In genomic region chr4:183326387-183326786, GRCh38 we compare ENCODE assay signal across 3 cellular contexts.
TF ChIP-seq lines count a peak whose summit lies in the region.

No MANE protein-coding gene starts in this region.

TF ChIP-seq in HEK293, 187 proteins besides CTCF, POLR2A, EP300 and RAD21:
- TF ChIP-seq SETDB1 (IDR thresholded peaks at IDR 0.05; ENCODE audit: insufficient read length, low read length), result peak; percentile 88

TF ChIP-seq in K562, 482 proteins besides CTCF, POLR2A, EP300 and RAD21:
- peak; percentile 93 for TF ChIP-seq ZNF431 (CRISPR knock-in tag; IDR thresholded peaks at IDR 0.05)

TF ChIP-seq in HepG2, 621 proteins besides CTCF, POLR2A, EP300 and RAD21:
- peak; percentile 74; the same call in 1 of the 2 replicates for TF ChIP-seq ZNF431 (CRISPR knock-in tag; IDR thresholded peaks at IDR 0.05; ENCODE audit: borderline replicate concordance, low read depth)
